ENCODE assay signal across 35 cellular contexts in genomic region chr17:34478244-34478643, GRCh38.
"Had no signal": no experiment of that assay in that cellular context is flagged by ENCODE, and none has a peak within 500 bp of the region (broad histone marks: within the 10 kb centered on the region; RNA-seq: fewer than 3 reads in every experiment).

No MANE protein-coding gene starts in this region.

- H3K36me3 ChIP-seq: MG63 had no signal

- H3K4me3 ChIP-seq: MG63 had no signal

- H3K27me3 ChIP-seq: MG63 had no signal

- H3K9me3 ChIP-seq: MG63 had no signal

- DNase-seq: Karpas-422, Kasumi-1, MG63, MM.1S, MV-4-11, NCI-H1048, NCI-H1092, NCI-H1092 treated with DMSO at 0.1 percent for 48 hours, NCI-H1105, NCI-H1105 treated with DMSO at 0.1 percent for 48 hours, NCI-H1417, NCI-H1417 treated with DMSO at 0.1 percent for 48 hours, NCI-H1436, NCI-H1436 treated with DMSO at 0.1 percent for 48 hours, NCI-H146, NCI-H1694, NCI-H1694 treated with DMSO at 0.1 percent for 48 hours, NCI-H187, NCI-H187 treated with DMSO at 0.1 percent for 48 hours, NCI-H1930, NCI-H2029, NCI-H2029 treated with DMSO at 0.1 percent for 48 hours, NCI-H2081, NCI-H2081 treated with DMSO at 0.1 percent for 48 hours, NCI-H2107, NCI-H2171, NCI-H2171 treated with DMSO at 0.1 percent for 48 hours, NCI-H2227 treated with DMSO at 0.1 percent for 48 hours, NCI-H226, NCI-H345, NCI-H446, NCI-H446 treated with DMSO at 0.1 percent for 48 hours, NCI-H510A, NCI-H510A treated with DMSO at 0.1 percent for 48 hours, NCI-H524 had no signal
